ENCODE assay signal across 19 cellular contexts in the genomic region with DNA sequence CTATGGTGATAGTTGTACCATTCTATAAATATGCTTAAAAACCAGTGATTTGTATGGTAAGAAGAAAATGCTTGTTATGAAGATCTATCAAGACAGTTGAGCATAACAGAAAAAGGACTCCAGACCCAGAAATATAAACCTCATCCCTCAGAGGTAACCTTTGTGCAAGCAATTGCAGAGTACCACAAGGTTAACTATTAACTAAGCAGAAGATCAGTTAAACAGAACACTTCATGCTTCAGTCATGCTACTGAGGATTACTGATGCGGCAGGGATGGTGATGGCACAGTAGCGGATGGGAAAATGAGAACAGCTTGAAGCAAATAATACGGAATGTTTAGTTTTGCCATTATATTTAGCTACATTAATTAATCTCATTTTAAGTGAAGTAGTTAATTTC.
"Had no signal": no experiment of that assay in that cellular context is flagged by ENCODE, and none has a peak within 500 bp of the region (broad histone marks: within the 10 kb centered on the region; RNA-seq: fewer than 3 reads in every experiment).

No MANE protein-coding gene starts in this region.

- H3K4me3 ChIP-seq: esophagus muscularis mucosa, lung, right atrium auricular region, tibial nerve, vagina had no signal

- H3K27me3 ChIP-seq: esophagus muscularis mucosa, right atrium auricular region, tibial nerve, vagina had no signal

- H3K9me3 ChIP-seq: esophagus muscularis mucosa, right atrium auricular region, tibial nerve, vagina had no signal

- H3K27ac ChIP-seq: esophagus muscularis mucosa, right atrium auricular region, tibial nerve, vagina had no signal

- H3K4me1 Mint-ChIP-seq: activated B cell treated with CpG ODN at 0.5 μM for 24 hours; activated naive CD4-positive, alpha-beta T cell treated with anti-CD3 and anti-CD28 coated beads, Interleukin-2, amount 10 ng/mL, durations not matched to agents 7 days and 5 days; brain; stimulated activated memory B cell treated with anti-CD40 and anti-IgM and Interleukin-4, amounts not matched to agents 10 μg/mL and 1 μg/mL and 100 μg/mL, for 72 hours had no signal

- H3K4me1 ChIP-seq: esophagus muscularis mucosa, right atrium auricular region, tibial nerve, vagina had no signal

- H3K4me3 Mint-ChIP-seq: activated B cell treated with CpG ODN at 0.5 μM for 24 hours; activated naive CD4-positive, alpha-beta T cell treated with anti-CD3 and anti-CD28 coated beads, Interleukin-2, amount 10 ng/mL, durations not matched to agents 7 days and 5 days; brain; naive B cell; stimulated activated memory B cell treated with anti-CD40 and anti-IgM and Interleukin-4, amounts not matched to agents 10 μg/mL and 1 μg/mL and 100 μg/mL, for 72 hours had no signal

- H3K9me3 Mint-ChIP-seq: activated B cell treated with CpG ODN at 0.5 μM for 24 hours; activated naive CD4-positive, alpha-beta T cell treated with anti-CD3 and anti-CD28 coated beads, Interleukin-2, amount 10 ng/mL, durations not matched to agents 7 days and 5 days; activated T-helper 2 cell treated with anti-CD3 and anti-CD28 coated beads, Interferon-gamma antibody, Interleukin-2, Interleukin-4, amounts not matched to agents 10 μg/mL and 5 μg/mL and 100 μg/mL, durations not matched to agents 14 hours and 24 hours and 36 hours; brain; naive B cell; stimulated activated memory B cell treated with anti-CD40 and anti-IgM and Interleukin-4, amounts not matched to agents 10 μg/mL and 1 μg/mL and 100 μg/mL, for 72 hours had no signal

- H3K27ac Mint-ChIP-seq: activated B cell treated with CpG ODN at 0.5 μM for 24 hours; activated naive CD4-positive, alpha-beta T cell treated with anti-CD3 and anti-CD28 coated beads, Interleukin-2, amount 10 ng/mL, durations not matched to agents 7 days and 5 days; activated T-helper 2 cell treated with anti-CD3 and anti-CD28 coated beads, Interferon-gamma antibody, Interleukin-2, Interleukin-4, amounts not matched to agents 10 μg/mL and 5 μg/mL and 100 μg/mL, durations not matched to agents 14 hours and 24 hours and 36 hours; brain; stimulated activated memory B cell treated with anti-CD40 and anti-IgM and Interleukin-4, amounts not matched to agents 10 μg/mL and 1 μg/mL and 100 μg/mL, for 72 hours had no signal

- H3K27me3 Mint-ChIP-seq: activated B cell treated with CpG ODN at 0.5 μM for 24 hours; activated naive CD4-positive, alpha-beta T cell treated with anti-CD3 and anti-CD28 coated beads, Interleukin-2, amount 10 ng/mL, durations not matched to agents 7 days and 5 days; brain; naive B cell; stimulated activated memory B cell treated with anti-CD40 and anti-IgM and Interleukin-4, amounts not matched to agents 10 μg/mL and 1 μg/mL and 100 μg/mL, for 72 hours had no signal

- ATAC-seq: stimulated activated memory B cell treated with anti-CD40 and anti-IgM and Interleukin-4, amounts not matched to agents 10 μg/mL and 1 μg/mL and 100 μg/mL, for 72 hours had no signal

- FAIRE-seq: keratinocyte, TTC549 had no signal

- DNase-seq: activated B cell treated with CpG ODN at 0.5 μM for 24 hours; activated CD4-positive, alpha-beta T cell treated with anti-CD3 and anti-CD28 coated beads, Interleukin-2, amount 50 U/mL, for 1 hour; activated naive CD4-positive, alpha-beta T cell treated with anti-CD3 and anti-CD28 coated beads, Interleukin-2, amount 10 ng/mL, durations not matched to agents 7 days and 5 days; amniotic stem cell; dermis blood vessel endothelial cell; foreskin fibroblast; head of caudate nucleus; naive B cell; T-helper 2 cell had no signal
